Comparison of ENCODE assay signal across 1 cellular context in the genomic region with DNA sequence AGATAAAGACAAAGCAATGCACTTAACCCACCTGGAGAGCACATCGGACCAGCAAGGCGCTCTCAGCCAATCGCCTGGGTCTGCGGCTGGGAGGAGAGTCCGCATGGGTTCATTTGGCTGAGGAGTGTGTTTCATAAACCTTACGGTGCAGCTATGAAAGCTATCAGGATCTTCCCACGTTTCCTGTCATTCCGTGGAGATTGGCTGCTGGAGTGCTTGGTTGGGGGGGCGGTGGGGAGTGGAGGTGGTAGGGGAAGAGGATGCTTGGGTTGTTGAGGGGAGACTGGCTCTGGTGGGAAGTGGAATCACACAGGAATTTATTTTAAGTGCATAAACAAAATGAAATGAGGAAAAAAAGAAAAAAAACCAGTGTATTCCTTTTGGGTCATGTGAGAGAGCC.
TF ChIP-seq lines count a peak whose summit lies in the region.

No MANE protein-coding gene starts in this region.

TF ChIP-seq in neural cell, 6 proteins besides CTCF, POLR2A, EP300 and RAD21 (continued from another document):
- no peak for TF ChIP-seq REST (IDR thresholded peaks at IDR 0.05; ENCODE audit: borderline replicate concordance)
